In the genomic region with DNA sequence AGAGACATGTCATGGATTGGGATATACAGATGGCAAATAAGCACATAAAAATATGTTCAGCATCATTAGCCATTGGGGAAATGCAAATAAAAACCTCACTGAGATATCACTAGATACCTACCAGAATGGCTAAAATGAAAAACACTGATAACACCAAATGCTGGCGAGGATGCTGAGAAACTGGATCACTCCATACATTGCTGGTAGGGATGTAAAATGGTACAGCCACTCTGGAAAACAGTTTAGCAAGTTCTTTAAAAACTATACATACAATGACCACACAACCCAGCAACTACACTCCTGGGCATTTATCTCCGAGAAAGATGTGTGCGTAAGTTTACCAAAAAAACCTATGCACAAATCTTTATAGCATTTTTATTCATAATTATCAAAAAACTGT, we compare ENCODE assay signal across 29 cellular contexts.
"Had no signal": no experiment of that assay in that cellular context is flagged by ENCODE, and none has a peak within 500 bp of the region (broad histone marks: within the 10 kb centered on the region; RNA-seq: fewer than 3 reads in every experiment).

No MANE protein-coding gene starts in this region.

- H3K4me3 ChIP-seq: colonic mucosa, coronary artery, dorsolateral prefrontal cortex, esophagus muscularis mucosa, esophagus squamous epithelium, gastrocnemius medialis, gastroesophageal sphincter, heart left ventricle, heart right ventricle, hepatocyte had no signal

- H3K27ac Mint-ChIP-seq: dendritic cell treated with granulocyte-macrophage colony-stimulating factor and Interleukin-4, amounts not matched to agents 40 ng/mL and 50 ng/mL, for 4 days; endodermal cell had no signal

- H3K36me3 ChIP-seq: colonic mucosa, gastrocnemius medialis, gastroesophageal sphincter had no signal

- ATAC-seq: effector memory CD8-positive, alpha-beta T cell; esophagus mucosa; foreskin keratinocyte; gastrocnemius medialis; gastroesophageal sphincter; heart left ventricle; heart right ventricle had no signal

- H3K9me3 Mint-ChIP-seq: dendritic cell treated with granulocyte-macrophage colony-stimulating factor and Interleukin-4, amounts not matched to agents 40 ng/mL and 50 ng/mL, for 4 days; effector memory CD8-positive, alpha-beta T cell had no signal

- H3K27ac ChIP-seq: colonic mucosa, coronary artery, dorsolateral prefrontal cortex, epithelial cell of prostate, esophagus muscularis mucosa, esophagus squamous epithelium, foreskin keratinocyte, gastrocnemius medialis, gastroesophageal sphincter, heart left ventricle, heart right ventricle, hepatocyte had no signal

- H3K4me3 Mint-ChIP-seq: dendritic cell treated with granulocyte-macrophage colony-stimulating factor and Interleukin-4, amounts not matched to agents 40 ng/mL and 50 ng/mL, for 4 days; effector memory CD8-positive, alpha-beta T cell; endodermal cell had no signal

- H3K9me3 ChIP-seq: colonic mucosa, esophagus muscularis mucosa, esophagus squamous epithelium, gastrocnemius medialis, gastroesophageal sphincter had no signal

- DNase-seq: colonic mucosa; cortex of kidney; dermis blood vessel endothelial cell; dorsolateral prefrontal cortex; effector CD4-positive, alpha-beta T cell; effector memory CD4-positive, alpha-beta T cell; effector memory CD8-positive, alpha-beta T cell; endodermal cell; erythroblast; esophagus squamous epithelium; foreskin fibroblast; foreskin keratinocyte; foreskin melanocyte; gastrocnemius medialis; glutamatergic neuron; head of caudate nucleus; heart left ventricle; heart right ventricle; hippocampal formation had no signal

- FAIRE-seq: endometrium, endothelial cell of umbilical vein, frontal cortex had no signal

- H2AFZ ChIP-seq: hepatocyte had no signal

- H3K27me3 ChIP-seq: colonic mucosa, dorsolateral prefrontal cortex, esophagus muscularis mucosa, esophagus squamous epithelium, foreskin keratinocyte, gastrocnemius medialis, gastroesophageal sphincter, heart left ventricle, heart right ventricle, hepatocyte had no signal

- H3K4me2 ChIP-seq: hepatocyte had no signal

- H3K4me1 ChIP-seq: colonic mucosa, esophagus squamous epithelium, foreskin keratinocyte, heart left ventricle, heart right ventricle had no signal

- H3K27me3 Mint-ChIP-seq: dendritic cell treated with granulocyte-macrophage colony-stimulating factor and Interleukin-4, amounts not matched to agents 40 ng/mL and 50 ng/mL, for 4 days; effector memory CD8-positive, alpha-beta T cell had no signal
